Comparison of ENCODE assay signal across 24 cellular contexts in genomic region chr2:42110974-42111322, GRCh38.
"Had no signal": no experiment of that assay in that cellular context is flagged by ENCODE, and none has a peak within 500 bp of the region (broad histone marks: within the 10 kb centered on the region; RNA-seq: fewer than 3 reads in every experiment).

No MANE protein-coding gene starts in this region.

- DNase-seq: activated CD4-positive, alpha-beta T cell treated with anti-CD3 and anti-CD28 coated beads for 36 hours; activated CD4-positive, alpha-beta T cell treated with anti-CD3 and anti-CD28 coated beads, Interleukin-2, amount 50 U/mL, for 4 hours; activated CD8-positive, alpha-beta memory T cell treated with anti-CD3 and anti-CD28 coated beads, Interleukin-2, amount 50 U/mL, for 4 hours; activated T-cell treated with anti-CD3 and anti-CD28 coated beads, Interleukin-2, amount 50 U/mL, for 24 hours; colonic mucosa; dorsolateral prefrontal cortex; esophagus squamous epithelium; gastrocnemius medialis; head of caudate nucleus; left colon; mesenchymal stem cell; mucosa of descending colon; psoas muscle; stimulated activated naive B cell treated with anti-CD40 and anti-IgM and Interleukin-4, amounts not matched to agents 10 μg/mL and 1 μg/mL and 100 μg/mL, for 72 hours; T1000; upper lobe of right lung had no signal

- H3K36me3 Mint-ChIP-seq: stimulated activated naive B cell treated with anti-CD40 and anti-IgM and Interleukin-4, amounts not matched to agents 10 μg/mL and 1 μg/mL and 100 μg/mL, for 72 hours; WTC11 had no signal

- H3K4me3 Mint-ChIP-seq: activated CD4-positive, alpha-beta T cell treated with anti-CD3 and anti-CD28 coated beads for 36 hours; activated naive CD8-positive, alpha-beta T cell; activated T-cell treated with anti-CD3 and anti-CD28 coated beads, Interleukin-2, amount 50 U/mL, for 24 hours; activated T-helper 17 cell treated with anti-CD3 and anti-CD28 coated beads, Interleukin-2, amount 50 U/mL, for 72 hours; stimulated activated naive B cell treated with anti-CD40 and anti-IgM and Interleukin-4, amounts not matched to agents 10 μg/mL and 1 μg/mL and 100 μg/mL, for 72 hours; T-helper 1 cell treated with Interleukin-12 subunit alpha and Interleukin-12 subunit beta and Interleukin-4 antibody, amounts not matched to agents 30 μg/mL and 1 μg/mL, for 36 hours; WTC11 had no signal

- H3K36me3 ChIP-seq: adrenal gland, ascending aorta, colonic mucosa, esophagus squamous epithelium, gastrocnemius medialis, thoracic aorta, upper lobe of right lung had no signal

- H3K27ac ChIP-seq: adrenal gland, ascending aorta, colonic mucosa, esophagus squamous epithelium, gastrocnemius medialis, psoas muscle, thoracic aorta, upper lobe of right lung had no signal

- H3K4me1 ChIP-seq: colonic mucosa, gastrocnemius medialis, psoas muscle had no signal

- H3K4me3 ChIP-seq: adrenal gland, ascending aorta, colonic mucosa, dorsolateral prefrontal cortex, esophagus squamous epithelium, gastrocnemius medialis, mucosa of descending colon, psoas muscle, skin epidermis, thoracic aorta, upper lobe of right lung had no signal

- H3K27ac Mint-ChIP-seq: activated CD4-positive, alpha-beta T cell treated with anti-CD3 and anti-CD28 coated beads for 36 hours; activated naive CD8-positive, alpha-beta T cell; activated T-cell treated with anti-CD3 and anti-CD28 coated beads, Interleukin-2, amount 50 U/mL, for 24 hours; activated T-helper 17 cell treated with anti-CD3 and anti-CD28 coated beads, Interleukin-2, amount 50 U/mL, for 72 hours; stimulated activated naive B cell treated with anti-CD40 and anti-IgM and Interleukin-4, amounts not matched to agents 10 μg/mL and 1 μg/mL and 100 μg/mL, for 72 hours; T-helper 1 cell treated with Interleukin-12 subunit alpha and Interleukin-12 subunit beta and Interleukin-4 antibody, amounts not matched to agents 30 μg/mL and 1 μg/mL, for 36 hours; WTC11 had no signal

- H3K27me3 ChIP-seq: adrenal gland, ascending aorta, colonic mucosa, dorsolateral prefrontal cortex, esophagus squamous epithelium, gastrocnemius medialis, upper lobe of right lung had no signal

- ATAC-seq: activated CD4-positive, alpha-beta T cell treated with anti-CD3 and anti-CD28 coated beads for 36 hours; activated T-helper 17 cell treated with anti-CD3 and anti-CD28 coated beads, Interleukin-2, amount 50 U/mL, for 72 hours; gastrocnemius medialis; left colon; mucosa of descending colon; psoas muscle; stimulated activated naive B cell treated with anti-CD40 and anti-IgM and Interleukin-4, amounts not matched to agents 10 μg/mL and 1 μg/mL and 100 μg/mL, for 72 hours had no signal

- H3K9me3 ChIP-seq: adrenal gland, ascending aorta, colonic mucosa, esophagus squamous epithelium, gastrocnemius medialis, mucosa of descending colon, psoas muscle, thoracic aorta, upper lobe of right lung had no signal

- H3K27me3 Mint-ChIP-seq: activated CD4-positive, alpha-beta T cell treated with anti-CD3 and anti-CD28 coated beads for 36 hours; activated naive CD8-positive, alpha-beta T cell; activated T-cell treated with anti-CD3 and anti-CD28 coated beads, Interleukin-2, amount 50 U/mL, for 24 hours; activated T-helper 17 cell treated with anti-CD3 and anti-CD28 coated beads, Interleukin-2, amount 50 U/mL, for 72 hours; stimulated activated naive B cell treated with anti-CD40 and anti-IgM and Interleukin-4, amounts not matched to agents 10 μg/mL and 1 μg/mL and 100 μg/mL, for 72 hours had no signal

- H3K9me3 Mint-ChIP-seq: activated T-cell treated with anti-CD3 and anti-CD28 coated beads, Interleukin-2, amount 50 U/mL, for 24 hours; activated T-helper 17 cell treated with anti-CD3 and anti-CD28 coated beads, Interleukin-2, amount 50 U/mL, for 72 hours; stimulated activated naive B cell treated with anti-CD40 and anti-IgM and Interleukin-4, amounts not matched to agents 10 μg/mL and 1 μg/mL and 100 μg/mL, for 72 hours; T-helper 1 cell treated with Interleukin-12 subunit alpha and Interleukin-12 subunit beta and Interleukin-4 antibody, amounts not matched to agents 30 μg/mL and 1 μg/mL, for 36 hours; WTC11 had no signal
